In genomic region chr4:19592391-19592790, GRCh38 we compare ENCODE assay signal across 2 cellular contexts.
TF ChIP-seq lines count a peak whose summit lies in the region.

No MANE protein-coding gene starts in this region.

TF ChIP-seq in IMR-90, 13 proteins besides CTCF, POLR2A, EP300 and RAD21 (continued from another document):
- TF ChIP-seq USF2 (IDR thresholded peaks at IDR 0.05; ENCODE audit: low read depth, low read length) = no peak
- no peak for TF ChIP-seq CHD1 (IDR thresholded peaks at IDR 0.05; ENCODE audit: low read depth, low read length)
- no peak for TF ChIP-seq MAFK (IDR thresholded peaks at IDR 0.05; ENCODE audit: low read depth, low read length)
- no peak for TF ChIP-seq SMC3 (IDR thresholded peaks at IDR 0.05; ENCODE audit: low read depth, low read length)
- TF ChIP-seq FOS (IDR thresholded peaks at IDR 0.05; ENCODE audit: low read depth, low read length) = no peak
- no peak for TF ChIP-seq MXI1 (IDR thresholded peaks at IDR 0.05; ENCODE audit: borderline replicate concordance, low read depth, low read length)
- TF ChIP-seq ELK1 (IDR thresholded peaks at IDR 0.05; ENCODE audit: borderline replicate concordance, low read depth, low read length) = no peak
- no peak for TF ChIP-seq RFX5 (IDR thresholded peaks at IDR 0.05; ENCODE audit: low read depth, low read length)
- TF ChIP-seq RCOR1 (IDR thresholded peaks at IDR 0.05; ENCODE audit: insufficient replicate concordance, low read length) = no peak

TF ChIP-seq in endothelial cell of umbilical vein, 7 proteins besides CTCF, POLR2A, EP300 and RAD21 (continued from another document):
- no peak for TF ChIP-seq MYC (IDR thresholded peaks at IDR 0.05; ENCODE audit: low read depth, low read length)
